ENCODE assay signal across 24 cellular contexts in genomic region chr15:48032911-48033310, GRCh38.
A peak's percentile ranks its signal among the peaks of the same experiment; 100 is the strongest.
DNase-seq lines count a peak whose midpoint lies in the region; ATAC-seq and TF ChIP-seq lines count a peak whose summit lies in the region.
"Had no signal": no experiment of that assay in that cellular context is flagged by ENCODE, and none has a peak within 500 bp of the region (broad histone marks: within the 10 kb centered on the region; RNA-seq: fewer than 3 reads in every experiment).

No MANE protein-coding gene starts in this region.

- in situ Hi-C loops in mammary epithelial cell (cut with MboI; ENCODE audit: low sequenced_read_pairs in 2 of 2): no loop called here

- dilution Hi-C loops in mammary epithelial cell (cut with HindIII; ENCODE audit: low sequenced_read_pairs): no loop called here

- no peak overlapping the region for H3K4me3 ChIP-seq in RWPE2 (ENCODE audit: severe bottlenecking)
- H3K4me3 ChIP-seq in mammary epithelial cell (replicated peaks in 1 of 3; ENCODE audit: insufficient read depth in 1 of 3, low read depth in 2 of 3, low read length in 3 of 3): no peak overlapping the region
- H3K4me3 ChIP-seq in epithelial cell of esophagus (ENCODE audit: low read length): no peak overlapping the region
- H3K4me3 ChIP-seq: BLaER1, GM12878 had no signal

- peak overlapping the region; percentile 38 for H2AFZ ChIP-seq in mammary epithelial cell (ENCODE audit: low read depth, low read length)

- no peaks in the 10 kb centered on the region for H3K36me3 ChIP-seq in RWPE2 (ENCODE audit: low read depth)
- H3K36me3 ChIP-seq in mammary epithelial cell (ENCODE audit: insufficient read depth, low read length): no peaks in the 10 kb centered on the region
- H3K36me3 ChIP-seq: BE2C, BLaER1 had no signal

- intact Hi-C loops in mammary epithelial cell (cut with micrococcal nuclease): no loop called here

- H3K27me3 ChIP-seq in RWPE2 (ENCODE audit: insufficient read depth, poor library complexity, severe bottlenecking) (no peaks in the 10 kb centered on the region), mammary epithelial cell (ENCODE audit: insufficient read depth, low read length) (no peaks in the 10 kb centered on the region), foreskin keratinocyte (peaks cover 7% of the 10 kb centered on the region)
- H3K27me3 ChIP-seq: BE2C, BLaER1 had no signal

- ATAC-seq in RWPE2 (ENCODE audit: low read depth): 0 out of 3 replicates have a peak, but pooled peaks have one; percentile 23
- ATAC-seq in foreskin keratinocyte: no peak
- no peak for ATAC-seq in GM21528 (IDR thresholded peaks at IDR 0.05; ENCODE audit: low FRiP score, unreplicated experiment)
- ATAC-seq: GM12878 had no signal

- H3K9me3 ChIP-seq in RWPE2 (ENCODE audit: severe bottlenecking): no peaks in the 10 kb centered on the region
- no peaks in the 10 kb centered on the region for H3K9me3 ChIP-seq in mammary epithelial cell (replicated peaks; ENCODE audit: insufficient read depth, low read length)
- H3K9me3 ChIP-seq: BE2C, BLaER1 had no signal

- H3K27ac ChIP-seq in RWPE2 (ENCODE audit: poor library complexity, severe bottlenecking) (no peak overlapping the region), mammary epithelial cell (ENCODE audit: insufficient read depth, low read depth, low read length) (no peak overlapping the region), foreskin keratinocyte (no peak overlapping the region)
- H3K27ac ChIP-seq: BLaER1 had no signal

- H3K4me1 ChIP-seq in RWPE2 (ENCODE audit: insufficient read depth, poor library complexity, severe bottlenecking) (peaks cover 4% of the 10 kb centered on the region), mammary epithelial cell (ENCODE audit: insufficient read depth, low read length) (peaks cover 5% of the 10 kb centered on the region), foreskin keratinocyte (peaks cover 6% of the 10 kb centered on the region)
- H3K4me1 ChIP-seq: BLaER1 had no signal

- H3K4me2 ChIP-seq in mammary epithelial cell (ENCODE audit: insufficient read depth, low read depth, low read length): no peak overlapping the region
- H3K4me2 ChIP-seq: BLaER1 had no signal

- CTCF ChIA-PET in mammary epithelial cell (lab: Charles Lee; ENCODE audit: low non-redundant PET): no interaction called here

- H4K20me1 ChIP-seq in mammary epithelial cell (ENCODE audit: insufficient read depth, low read length): no peaks in the 10 kb centered on the region
- H4K20me1 ChIP-seq: BLaER1 had no signal

- 54% methylated on average over 2 of the region's 2 CpGs for WGBS in mammary epithelial cell (ENCODE audit: low coverage, missing lambda C conversion rate)

- DNase-seq in RWPE2 (ENCODE audit: low spot score) (no peak), mammary epithelial cell (peak; percentile 37), epithelial cell of esophagus (ENCODE audit: low read depth) (peak; percentile 80), foreskin keratinocyte (peak; percentile 33 to 49), RPMI8226 (no peak)
- no peak for DNase-seq in activated CD4-positive, alpha-beta T cell treated with anti-CD3 and anti-CD28 coated beads, Interleukin-2, amount 50 U/mL, for 48 hours
- DNase-seq: 8988T; ACHN; BE2C; C1 segment of cervical spinal cord; CD4-positive, alpha-beta memory T cell; CD4-positive, CD25-positive, alpha-beta regulatory T cell; CD8-positive, alpha-beta memory T cell; COR-L47; DMS 273 treated with DMSO at 0.1 percent for 48 hours; DMS153; DMS53; DMS79; DND-41; EL; GDM1 had no signal

- no TSS peak for BruUV-seq in mammary epithelial cell (replicated peaks; lab: Mats Ljungman, UMichigan)

- no peak overlapping the region for H3K9ac ChIP-seq in mammary epithelial cell (ENCODE audit: insufficient read depth, low read length)
- H3K9ac ChIP-seq: BLaER1 had no signal

- TF ChIP-seq CTCF in RWPE2 (IDR thresholded peaks at IDR 0.05; ENCODE audit: poor library complexity, severe bottlenecking) (no peak), mammary epithelial cell (conservative IDR thresholded peaks at IDR 0.05 in 1 of 2, IDR thresholded peaks at IDR 0.05 in 1 of 2; ENCODE audit: extremely low read depth in 1 of 2, insufficient read depth in 1 of 2, low read depth in 1 of 2, low read length in 2 of 2) (no peak), epithelial cell of esophagus (IDR thresholded peaks at IDR 0.05; ENCODE audit: insufficient read depth, low read depth, low read length, missing control alignments) (no peak), foreskin keratinocyte (conservative IDR thresholded peaks at IDR 0.05) (no peak)

- no peaks in the 10 kb centered on the region for H3K79me2 ChIP-seq in mammary epithelial cell (ENCODE audit: insufficient read depth, low read length)

Comparison
In these comparisons a context has a peak if more than half of its experiments do, and no peak if none do; other contexts are left out.
1. DNase-seq: peak in mammary epithelial cell (single experiment), epithelial cell of esophagus (single experiment) and foreskin keratinocyte (2 of 2); none in RWPE2 (single experiment), RPMI8226 (single experiment) and activated CD4-positive, alpha-beta T cell treated with anti-CD3 and anti-CD28 coated beads, Interleukin-2, amount 50 U/mL, for 48 hours (0 of 2).